Comparison of ENCODE assay signal across 29 cellular contexts in the genomic region with DNA sequence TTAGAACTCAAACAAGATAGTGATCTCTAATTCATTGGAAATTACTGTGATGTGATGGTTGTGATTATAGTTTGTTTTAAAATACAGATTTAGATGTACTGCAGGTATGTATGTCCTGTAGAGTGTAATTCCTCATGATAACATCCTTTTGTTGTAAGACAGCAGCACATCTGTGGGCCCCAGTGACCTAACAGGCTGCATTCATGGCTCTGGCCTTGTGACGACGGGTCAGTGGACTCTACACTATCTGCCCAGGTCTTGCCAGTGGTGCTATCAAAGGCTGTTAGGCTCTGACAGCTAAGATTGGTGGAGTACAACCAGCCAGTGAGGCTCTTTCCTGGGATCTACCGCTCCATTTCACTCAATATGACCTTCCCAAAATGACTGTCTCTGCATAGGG.
"Had no signal": no experiment of that assay in that cellular context is flagged by ENCODE, and none has a peak within 500 bp of the region (broad histone marks: within the 10 kb centered on the region; RNA-seq: fewer than 3 reads in every experiment).

No MANE protein-coding gene starts in this region.

- H3K4me1 Mint-ChIP-seq: stimulated activated effector memory CD8-positive, alpha-beta T cell treated with anti-CD3 and anti-CD28 coated beads, Interleukin-12 subunit alpha, Interleukin-12 subunit beta, amount 100 ng/mL, for 72 hours; stimulated activated memory B cell treated with anti-CD40 and anti-IgM and Interleukin-4, amounts not matched to agents 10 μg/mL and 1 μg/mL and 100 μg/mL, for 72 hours; stimulated activated naive B cell treated with anti-CD40 and anti-IgM and Interleukin-4, amounts not matched to agents 10 μg/mL and 1 μg/mL and 100 μg/mL, for 72 hours; stimulated activated naive CD8-positive, alpha-beta T cell treated with anti-CD3 and anti-CD28 coated beads, Interleukin-15, amount 100 ng/mL, for 72 hours had no signal

- H3K27me3 ChIP-seq: stomach, testis, thyroid gland, tibial artery, tibial nerve, transverse colon, upper lobe of left lung, upper lobe of right lung, uterus, vagina had no signal

- H3K27ac ChIP-seq: stomach, suprapubic skin, testis, thoracic aorta, thyroid gland, tibial artery, tibial nerve, transverse colon, upper lobe of left lung, upper lobe of right lung, uterus, vagina had no signal

- H3K4me3 Mint-ChIP-seq: stimulated activated effector memory CD8-positive, alpha-beta T cell treated with anti-CD3 and anti-CD28 coated beads, Interleukin-12 subunit alpha, Interleukin-12 subunit beta, amount 100 ng/mL, for 72 hours; stimulated activated memory B cell treated with anti-CD40 and anti-IgM and Interleukin-4, amounts not matched to agents 10 μg/mL and 1 μg/mL and 100 μg/mL, for 72 hours; stimulated activated naive B cell treated with anti-CD40 and anti-IgM and Interleukin-4, amounts not matched to agents 10 μg/mL and 1 μg/mL and 100 μg/mL, for 72 hours; stimulated activated naive CD8-positive, alpha-beta T cell treated with anti-CD3 and anti-CD28 coated beads, Interleukin-15, amount 100 ng/mL, for 72 hours; stimulated activated naive CD8-positive, alpha-beta T cell treated with anti-CD3 and anti-CD28 coated beads, Interleukin-15, Interleukin-2, amounts not matched to agents 100 ng/mL and 50 ng/mL, for 24 hours; type B pancreatic cell had no signal

- H3K4me3 ChIP-seq: stomach, suprapubic skin, testis, thoracic aorta, thyroid gland, tibial artery, tibial nerve, transverse colon, upper lobe of left lung, upper lobe of right lung, uterus, vagina had no signal

- FAIRE-seq: urothelium cell line had no signal

- H3K9me3 Mint-ChIP-seq: stimulated activated effector memory CD8-positive, alpha-beta T cell treated with anti-CD3 and anti-CD28 coated beads, Interleukin-12 subunit alpha, Interleukin-12 subunit beta, amount 100 ng/mL, for 72 hours; stimulated activated memory B cell treated with anti-CD40 and anti-IgM and Interleukin-4, amounts not matched to agents 10 μg/mL and 1 μg/mL and 100 μg/mL, for 72 hours; stimulated activated naive B cell treated with anti-CD40 and anti-IgM and Interleukin-4, amounts not matched to agents 10 μg/mL and 1 μg/mL and 100 μg/mL, for 72 hours; stimulated activated naive CD8-positive, alpha-beta T cell treated with anti-CD3 and anti-CD28 coated beads, Interleukin-15, amount 100 ng/mL, for 72 hours; stimulated activated naive CD8-positive, alpha-beta T cell treated with anti-CD3 and anti-CD28 coated beads, Interleukin-15, Interleukin-2, amounts not matched to agents 100 ng/mL and 50 ng/mL, for 24 hours; type B pancreatic cell had no signal

- H3K36me3 ChIP-seq: stomach, suprapubic skin, thoracic aorta, thyroid gland, tibial artery, tibial nerve, transverse colon, upper lobe of left lung, upper lobe of right lung, uterus, vagina had no signal

- ATAC-seq: stimulated activated effector memory CD8-positive, alpha-beta T cell treated with anti-CD3 and anti-CD28 coated beads, Interleukin-12 subunit alpha, Interleukin-12 subunit beta, amount 100 ng/mL, for 72 hours; stimulated activated memory B cell treated with anti-CD40 and anti-IgM and Interleukin-4, amounts not matched to agents 10 μg/mL and 1 μg/mL and 100 μg/mL, for 72 hours; stimulated activated naive B cell treated with anti-CD40 and anti-IgM and Interleukin-4, amounts not matched to agents 10 μg/mL and 1 μg/mL and 100 μg/mL, for 72 hours; stimulated activated naive CD8-positive, alpha-beta T cell treated with anti-CD3 and anti-CD28 coated beads, Interleukin-15, amount 100 ng/mL, for 72 hours; stimulated activated naive CD8-positive, alpha-beta T cell treated with anti-CD3 and anti-CD28 coated beads, Interleukin-15, Interleukin-2, amounts not matched to agents 100 U/mL and 50 U/mL, for 24 hours; upper lobe of right lung had no signal

- H3K9me3 ChIP-seq: stomach, suprapubic skin, testis, thoracic aorta, thyroid gland, tibial artery, tibial nerve, transverse colon, upper lobe of left lung, upper lobe of right lung, uterus, vagina had no signal

- DNase-seq: stimulated activated CD4-positive, alpha-beta T cell treated with anti-CD3 and anti-CD28 coated beads, Interleukin-2, amount 100 ng/mL, for 48 hours; stimulated activated CD4-positive, alpha-beta T cell treated with anti-CD3 and anti-CD28 coated beads, Interleukin-4, amount 100 ng/mL, for 1 hour; stimulated activated CD4-positive, alpha-beta T cell treated with anti-CD3 and anti-CD28 coated beads, Interleukin-4, amount 100 ng/mL, for 24 hours; stimulated activated CD4-positive, alpha-beta T cell treated with anti-CD3 and anti-CD28 coated beads, Interleukin-4, amount 100 ng/mL, for 4 hours; stimulated activated CD8-positive, alpha-beta memory T cell treated with anti-CD3 and anti-CD28 coated beads, Interleukin-4, amount 100 ng/mL, for 48 hours; stimulated activated naive B cell treated with anti-CD40 and anti-IgM and Interleukin-4, amounts not matched to agents 10 μg/mL and 1 μg/mL and 100 μg/mL, for 72 hours; stimulated activated naive CD4-positive, alpha-beta T cell; stimulated activated naive CD4-positive, alpha-beta T cell treated with Interleukin-2 at 50 U/mL for 16 hours; stimulated activated naive CD8-positive, alpha-beta T cell treated with anti-CD3 and anti-CD28 coated beads, Interleukin-15, amount 100 ng/mL, for 72 hours; stimulated activated naive CD8-positive, alpha-beta T cell treated with anti-CD3 and anti-CD28 coated beads, Interleukin-15, Interleukin-2, amounts not matched to agents 100 U/mL and 50 U/mL, for 24 hours; stomach; substantia nigra; testis; thyroid gland; tibial artery; transverse colon; trophoblast cell; upper lobe of left lung; upper lobe of right lung; uterus had no signal

- H3K27ac Mint-ChIP-seq: stimulated activated effector memory CD8-positive, alpha-beta T cell treated with anti-CD3 and anti-CD28 coated beads, Interleukin-12 subunit alpha, Interleukin-12 subunit beta, amount 100 ng/mL, for 72 hours; stimulated activated memory B cell treated with anti-CD40 and anti-IgM and Interleukin-4, amounts not matched to agents 10 μg/mL and 1 μg/mL and 100 μg/mL, for 72 hours; stimulated activated naive B cell treated with anti-CD40 and anti-IgM and Interleukin-4, amounts not matched to agents 10 μg/mL and 1 μg/mL and 100 μg/mL, for 72 hours; stimulated activated naive CD8-positive, alpha-beta T cell treated with anti-CD3 and anti-CD28 coated beads, Interleukin-15, amount 100 ng/mL, for 72 hours; stimulated activated naive CD8-positive, alpha-beta T cell treated with anti-CD3 and anti-CD28 coated beads, Interleukin-15, Interleukin-2, amounts not matched to agents 100 ng/mL and 50 ng/mL, for 24 hours; type B pancreatic cell had no signal

- H3K4me1 ChIP-seq: stomach, suprapubic skin, testis, thyroid gland, tibial nerve, transverse colon, upper lobe of left lung, upper lobe of right lung, uterus, vagina had no signal

- H3K36me3 Mint-ChIP-seq: stimulated activated effector memory CD8-positive, alpha-beta T cell treated with anti-CD3 and anti-CD28 coated beads, Interleukin-12 subunit alpha, Interleukin-12 subunit beta, amount 100 ng/mL, for 72 hours; stimulated activated memory B cell treated with anti-CD40 and anti-IgM and Interleukin-4, amounts not matched to agents 10 μg/mL and 1 μg/mL and 100 μg/mL, for 72 hours; stimulated activated naive B cell treated with anti-CD40 and anti-IgM and Interleukin-4, amounts not matched to agents 10 μg/mL and 1 μg/mL and 100 μg/mL, for 72 hours; type B pancreatic cell had no signal
